20 cellular contexts compared by ENCODE assay signal in genomic region chr15:89681146-89681545, GRCh38. TPM values are rescaled to one million over a fixed set of nuclear protein-coding genes. Genes with fewer than 3 reads are reported as not detected.
A peak's percentile ranks its signal among the peaks of the same experiment; 100 is the strongest.
DNase-seq lines count a peak whose midpoint lies in the region; ATAC-seq and TF ChIP-seq lines count a peak whose summit lies in the region.
"Had no signal": no experiment of that assay in that cellular context is flagged by ENCODE, and none has a peak within 500 bp of the region (broad histone marks: within the 10 kb centered on the region; RNA-seq: fewer than 3 reads in every experiment).

No MANE protein-coding gene starts in this region.

- H3K36me3 Mint-ChIP-seq in stimulated activated effector memory CD8-positive, alpha-beta T cell treated with anti-CD3 and anti-CD28 coated beads, Interleukin-12 subunit alpha, Interleukin-12 subunit beta, amount 100 ng/mL, for 72 hours, result no peaks in the 10 kb centered on the region

- H3K36me3 ChIP-seq in adipocyte (ENCODE audit: control insufficient read depth, insufficient read depth, low read length, severe bottlenecking), result peaks cover 27% of the 10 kb centered on the region
- peaks cover 0 to 11% (median 0%) of the 10 kb centered on the region in 9 donors for H3K36me3 ChIP-seq in heart right ventricle
- H3K36me3 ChIP-seq in muscle layer of colon (ENCODE audit: insufficient read depth, low read length), result peaks cover 19% of the 10 kb centered on the region
- H3K36me3 ChIP-seq in thoracic aorta, result peaks cover 17% of the 10 kb centered on the region
- H3K36me3 ChIP-seq: vagina had no signal

- no peaks in the 10 kb centered on the region for H3K4me1 Mint-ChIP-seq in stimulated activated effector memory CD8-positive, alpha-beta T cell treated with anti-CD3 and anti-CD28 coated beads, Interleukin-12 subunit alpha, Interleukin-12 subunit beta, amount 100 ng/mL, for 72 hours
- H3K4me1 Mint-ChIP-seq: activated CD4-positive, alpha-beta T cell treated with anti-CD3 and anti-CD28 coated beads for 36 hours had no signal

- DNase-seq in adipocyte (ENCODE audit: low read depth), result no peak
- DNase-seq in heart right ventricle, result no peak
- DNase-seq in thoracic aorta (ENCODE audit: low spot score), result no peak
- no peak for DNase-seq in stimulated activated effector memory CD8-positive, alpha-beta T cell treated with anti-CD3 and anti-CD28 coated beads, Interleukin-12 subunit alpha, Interleukin-12 subunit beta, amount 100 ng/mL, for 72 hours (ENCODE audit: low spot score in 2 of 2)
- DNase-seq in GM10266 (ENCODE audit: extremely low spot score), result no peak
- DNase-seq: activated CD4-positive, alpha-beta T cell treated with anti-CD3 and anti-CD28 coated beads for 36 hours; activated effector memory CD4-positive, alpha-beta T cell treated with Interleukin-2 at 50 U/mL for 16 hours; AML-193; amniotic stem cell; COR-L47; NCI-H1436; NCI-H2171 treated with DMSO at 0.1 percent for 48 hours; NCI-H748 treated with DMSO at 0.1 percent for 48 hours; stimulated activated naive CD8-positive, alpha-beta T cell treated with anti-CD3 and anti-CD28 coated beads, Interleukin-15, Interleukin-2, amounts not matched to agents 100 U/mL and 50 U/mL, for 24 hours had no signal

- H3K9me3 ChIP-seq in adipocyte (ENCODE audit: control insufficient read depth, low read length) (no peaks in the 10 kb centered on the region), heart right ventricle (no peaks in the 10 kb centered on the region), muscle layer of colon (ENCODE audit: low read length) (no peaks in the 10 kb centered on the region), thoracic aorta (no peaks in the 10 kb centered on the region)
- H3K9me3 ChIP-seq: vagina had no signal

- H3K4me3 Mint-ChIP-seq in stimulated activated effector memory CD8-positive, alpha-beta T cell treated with anti-CD3 and anti-CD28 coated beads, Interleukin-12 subunit alpha, Interleukin-12 subunit beta, amount 100 ng/mL, for 72 hours, result no peak overlapping the region
- H3K4me3 Mint-ChIP-seq: activated CD4-positive, alpha-beta T cell treated with anti-CD3 and anti-CD28 coated beads for 36 hours; natural killer cell treated with Interleukin-12 subunit alpha and Interleukin-12 subunit beta and Interleukin-15 and Interleukin-18, amount 100 ng/mL, for 72 hours had no signal

- peak overlapping the region; percentile 40 for H3K4me3 ChIP-seq in adipocyte (ENCODE audit: low read length)
- H3K4me3 ChIP-seq in heart right ventricle, result no peak overlapping the region
- H3K4me3 ChIP-seq in muscle layer of colon (ENCODE audit: low read depth in 1 of 2, low read length in 2 of 2), result peak overlapping the region in 1 of 2 donors; percentile 2
- H3K4me3 ChIP-seq in thoracic aorta, result no peak overlapping the region
- H3K4me3 ChIP-seq: vagina had no signal

- H3K4me1 ChIP-seq in adipocyte (ENCODE audit: control insufficient read depth, insufficient read depth, low read length) (peaks cover 51% of the 10 kb centered on the region), heart right ventricle (peaks cover 4 to 29% (median 16%) of the 10 kb centered on the region in 9 donors), muscle layer of colon (ENCODE audit: insufficient read depth, low read length) (peaks cover 19% of the 10 kb centered on the region), thoracic aorta (ENCODE audit: control insufficient read depth in 1 of 2, low read depth in 2 of 2) (peaks cover 21 to 43% of the 10 kb centered on the region in 2 donors)

- 96 to 98% methylated on average over 2 of the region's 2 CpGs for WGBS in heart right ventricle, 2 donors

- H3K27me3 ChIP-seq in adipocyte (replicated peaks; ENCODE audit: control insufficient read depth, insufficient read depth, low read length) (no peaks in the 10 kb centered on the region), heart right ventricle (no peaks in the 10 kb centered on the region), muscle layer of colon (ENCODE audit: control insufficient read depth in 1 of 2, insufficient read depth in 2 of 2, low read length in 2 of 2) (no peaks in the 10 kb centered on the region), thoracic aorta (replicated peaks; ENCODE audit: insufficient read depth) (no peaks in the 10 kb centered on the region)
- H3K27me3 ChIP-seq: vagina had no signal

- H3K9me3 Mint-ChIP-seq in stimulated activated effector memory CD8-positive, alpha-beta T cell treated with anti-CD3 and anti-CD28 coated beads, Interleukin-12 subunit alpha, Interleukin-12 subunit beta, amount 100 ng/mL, for 72 hours, result no peaks in the 10 kb centered on the region
- H3K9me3 Mint-ChIP-seq: natural killer cell treated with Interleukin-12 subunit alpha and Interleukin-12 subunit beta and Interleukin-15 and Interleukin-18, amount 100 ng/mL, for 72 hours had no signal

- H3K27ac Mint-ChIP-seq in stimulated activated effector memory CD8-positive, alpha-beta T cell treated with anti-CD3 and anti-CD28 coated beads, Interleukin-12 subunit alpha, Interleukin-12 subunit beta, amount 100 ng/mL, for 72 hours, result no peak overlapping the region
- H3K27ac Mint-ChIP-seq: activated CD4-positive, alpha-beta T cell treated with anti-CD3 and anti-CD28 coated beads for 36 hours; natural killer cell treated with Interleukin-12 subunit alpha and Interleukin-12 subunit beta and Interleukin-15 and Interleukin-18, amount 100 ng/mL, for 72 hours had no signal

- H3K9ac ChIP-seq in adipocyte (ENCODE audit: low read length) (peak overlapping the region; percentile 91), muscle layer of colon (ENCODE audit: low read length) (no peak overlapping the region)

- H3K27ac ChIP-seq in heart right ventricle, result peak overlapping the region; percentile 22 to 83 (median 60)
- H3K27ac ChIP-seq in muscle layer of colon (ENCODE audit: low read depth, low read length), result peak overlapping the region; percentile 41
- peak overlapping the region; percentile 40 to 48 for H3K27ac ChIP-seq in thoracic aorta
- H3K27ac ChIP-seq: vagina had no signal

- peak in 5 of 8 donors; percentile 11 to 35 (median 13) for ATAC-seq in heart right ventricle
- no peak for ATAC-seq in thoracic aorta (ENCODE audit: insufficient number of reproducible peaks, low FRiP score, low read depth)
- ATAC-seq in stimulated activated effector memory CD8-positive, alpha-beta T cell treated with anti-CD3 and anti-CD28 coated beads, Interleukin-12 subunit alpha, Interleukin-12 subunit beta, amount 100 ng/mL, for 72 hours, result no peak
- no peak for ATAC-seq in HG02623 (IDR thresholded peaks at IDR 0.05; ENCODE audit: unreplicated experiment)
- ATAC-seq: activated CD4-positive, alpha-beta T cell treated with anti-CD3 and anti-CD28 coated beads for 36 hours; natural killer cell treated with Interleukin-12 subunit alpha and Interleukin-12 subunit beta and Interleukin-15 and Interleukin-18, amount 100 ng/mL, for 72 hours; stimulated activated naive CD8-positive, alpha-beta T cell treated with anti-CD3 and anti-CD28 coated beads, Interleukin-15, Interleukin-2, amounts not matched to agents 100 U/mL and 50 U/mL, for 24 hours had no signal

- intact Hi-C loops in heart right ventricle (cut with DNase I), result no loop called here

- TF ChIP-seq CTCF in heart right ventricle (IDR thresholded peaks at IDR 0.05) (no peak), thoracic aorta (IDR thresholded peaks at IDR 0.05) (no peak), GM10266 (IDR thresholded peaks at IDR 0.05; ENCODE audit: control insufficient read depth, insufficient read depth, low read depth, missing control alignments) (no peak)

RNA-seq across cellular contexts. Expression of gene PLIN1, which starts 2.0 kb away (rescaled TPM):
- total RNA-seq in heart right ventricle (10 to 100 TPM in 4 of 10 donors, 1 to 10 TPM in 4, under 1 TPM in 2; 0.30 to 45.3 (median 6.1) TPM), thoracic aorta (10 to 100 TPM in 1 of 2 donors, 1 to 10 TPM in 1; 5.7 to 24.2 TPM)
- 10 to 100 TPM; 13.2 to 15.7 TPM for polyA plus RNA-seq in heart right ventricle
- total RNA-seq: RPMI7951 had no signal

RNA-seq across cellular contexts. Expression of gene PEX11A, which starts 9.4 kb away (rescaled TPM):
- 10 to 100 TPM in 1 of 10 donors, 1 to 10 TPM in 9; 6.0 to 14.3 (median 9.0) TPM for total RNA-seq in heart right ventricle
- polyA plus RNA-seq in heart right ventricle, result 1 to 10 TPM; 7.0 to 7.3 TPM
- 10 to 100 TPM in 1 of 2 donors, 1 to 10 TPM in 1; 4.5 to 17.3 TPM for total RNA-seq in thoracic aorta

RNA-seq across cellular contexts. Expression of gene WDR93, which starts 9.5 kb away (rescaled TPM):
- under 1 TPM in 2 of 10 donors, not detected in 8; 0.15 TPM for total RNA-seq in heart right ventricle
- polyA plus RNA-seq in heart right ventricle, result under 1 TPM in 1 of 2 donors, not detected in 1; 0.09 TPM
- total RNA-seq in thoracic aorta, result not detected
- total RNA-seq: activated CD4-positive, alpha-beta T cell treated with anti-CD3 and anti-CD28 coated beads for 36 hours; fibroblast of villous mesenchyme; natural killer cell treated with Interleukin-12 subunit alpha and Interleukin-12 subunit beta and Interleukin-15 and Interleukin-18, amount 100 ng/mL, for 72 hours; vagina had no signal

RNA-seq across cellular contexts. Expression of gene KIF7, which starts 25.9 kb away (rescaled TPM):
- total RNA-seq in heart right ventricle (1 to 10 TPM; 1.6 to 4.7 (median 3.1) TPM), thoracic aorta (10 to 100 TPM; 26.4 to 28.4 TPM)
- 1 to 10 TPM; 1.5 to 3.7 TPM for polyA plus RNA-seq in heart right ventricle

Comparison
In these comparisons a context has a peak if more than half of its experiments do, and no peak if none do; other contexts are left out.
1. ATAC-seq: peak in heart right ventricle (5 of 8); none in thoracic aorta (single experiment), stimulated activated effector memory CD8-positive, alpha-beta T cell treated with anti-CD3 and anti-CD28 coated beads, Interleukin-12 subunit alpha, Interleukin-12 subunit beta, amount 100 ng/mL, for 72 hours (single experiment) and HG02623 (single experiment).
2. Peak in every context shown above with its lines, with median percentiles within 50 percentile points of each other: H3K27ac ChIP-seq.